In genomic region chr5:42949348-42950090, GRCh38 we compare ENCODE assay signal across 8 cellular contexts.
A peak's percentile ranks its signal among the peaks of the same experiment; 100 is the strongest.
DNase-seq lines count a peak whose midpoint lies in the region; ATAC-seq and TF ChIP-seq lines count a peak whose summit lies in the region.

No MANE protein-coding gene starts in this region.

- intact Hi-C loops in Right ventricle myocardium superior (cut with DNase I), result loop anchor here (5.0 kb wide), 1 partner anchor 43 kb away; no protein-coding TSS in a partner anchor
- intact Hi-C loops in spleen (cut with DNase I; ENCODE audit: low total_unique reads), result loop anchor here (5.0 kb wide), 1 partner anchor 38 kb away; no protein-coding TSS in a partner anchor

- peaks cover 30% of the 10 kb centered on the region for H3K9me3 ChIP-seq in SJSA1 (replicated peaks)
- H3K9me3 ChIP-seq in spleen, result peaks cover 0 to 18% (median 15%) of the 10 kb centered on the region in 8 donors

- no peak for TF ChIP-seq POLR2A in spleen (IDR thresholded peaks at IDR 0.05)

- peak in 10 of 11 experiments; percentile 37 to 80 (median 61) for TF ChIP-seq CTCF in spleen (IDR thresholded peaks at IDR 0.05 in 8 of 11, conservative IDR thresholded peaks at IDR 0.05 in 3 of 11)

- H3K4me1 ChIP-seq in SJSA1 (replicated peaks) (peaks cover 23% of the 10 kb centered on the region), spleen (peaks cover 3 to 51% (median 41%) of the 10 kb centered on the region in 6 donors)

- DNase-seq in AG08395 (ENCODE audit: low spot score), result peak; percentile 70
- DNase-seq in SJSA1 (ENCODE audit: low read depth in 1 of 2, low spot score in 2 of 2), result no peak
- DNase-seq in activated naive CD4-positive, alpha-beta T cell treated with Interleukin-2 at 50 U/mL for 16 hours, result peak; percentile 63
- peak; percentile 66 for DNase-seq in Right ventricle myocardium superior
- DNase-seq in spleen, result peak; percentile 92
- DNase-seq in SW480 (ENCODE audit: low spot score), result no peak

- ATAC-seq in GM19025 (IDR thresholded peaks at IDR 0.05; ENCODE audit: low read depth, unreplicated experiment) (peak; percentile 49), HG03139 (IDR thresholded peaks at IDR 0.05; ENCODE audit: unreplicated experiment) (peak; percentile 66), Right ventricle myocardium superior (ENCODE audit: poor library complexity) (peak; percentile 64)

- H3K27me3 ChIP-seq in SJSA1 (replicated peaks) (no peaks in the 10 kb centered on the region), spleen (replicated peaks in 1 of 7) (peaks cover 0 to 75% (median 0%) of the 10 kb centered on the region in 7 donors)

- H3K36me3 ChIP-seq in SJSA1 (no peaks in the 10 kb centered on the region; the same call in 1 of the 2 replicates), spleen (peaks cover 0 to 2% (median 0%) of the 10 kb centered on the region in 6 donors)

- H3K4me3 ChIP-seq in SJSA1 (no peak overlapping the region), spleen (peak overlapping the region; percentile 28 to 80 (median 49))

- H3K27ac ChIP-seq in SJSA1 (peak overlapping the region; percentile 93), spleen (peak overlapping the region; percentile 96 to 99 (median 98))

- 3 to 7% (median 5%) methylated on average over 33 of the region's 33 CpGs for WGBS in spleen, 5 donors

Comparison
In these comparisons a context has a peak if more than half of its experiments do, and no peak if none do; other contexts are left out.
1. DNase-seq: peak in AG08395 (single experiment), activated naive CD4-positive, alpha-beta T cell treated with Interleukin-2 at 50 U/mL for 16 hours (single experiment), Right ventricle myocardium superior (single experiment) and spleen (single experiment); none in SJSA1 (0 of 2) and SW480 (single experiment).
2. Peak in every context shown above with its lines, with median percentiles within 50 percentile points of each other: ATAC-seq.